1 cellular context compared by ENCODE assay signal in genomic region chr3:65953881-65954733, GRCh38.
TF ChIP-seq lines count a peak whose summit lies in the region.

No MANE protein-coding gene starts in this region.

TF ChIP-seq in HepG2, 621 proteins besides CTCF, POLR2A, EP300 and RAD21 (continued from another document and continues in another):
- TF ChIP-seq HMGXB3 (CRISPR knock-in tag; IDR thresholded peaks at IDR 0.05; ENCODE audit: borderline replicate concordance) = no peak
- no peak for TF ChIP-seq ZNF850 (CRISPR knock-in tag; conservative IDR thresholded peaks at IDR 0.05)
- TF ChIP-seq, protein P1, sequence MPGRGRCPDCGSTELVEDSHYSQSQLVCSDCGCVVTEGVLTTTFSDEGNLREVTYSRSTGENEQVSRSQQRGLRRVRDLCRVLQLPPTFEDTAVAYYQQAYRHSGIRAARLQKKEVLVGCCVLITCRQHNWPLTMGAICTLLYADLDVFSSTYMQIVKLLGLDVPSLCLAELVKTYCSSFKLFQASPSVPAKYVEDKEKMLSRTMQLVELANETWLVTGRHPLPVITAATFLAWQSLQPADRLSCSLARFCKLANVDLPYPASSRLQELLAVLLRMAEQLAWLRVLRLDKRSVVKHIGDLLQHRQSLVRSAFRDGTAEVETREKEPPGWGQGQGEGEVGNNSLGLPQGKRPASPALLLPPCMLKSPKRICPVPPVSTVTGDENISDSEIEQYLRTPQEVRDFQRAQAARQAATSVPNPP (CRISPR knock-in tag; IDR thresholded peaks at IDR 0.05) = no peak
- TF ChIP-seq TBX2 (CRISPR knock-in tag; IDR thresholded peaks at IDR 0.05; ENCODE audit: borderline replicate concordance) = peak; percentile 75
- no peak for TF ChIP-seq SMC3 (IDR thresholded peaks at IDR 0.05; ENCODE audit: low read length)
- no peak for TF ChIP-seq SATB2 (CRISPR knock-in tag; IDR thresholded peaks at IDR 0.05)
- no peak for TF ChIP-seq ZIK1 (CRISPR knock-in tag; IDR thresholded peaks at IDR 0.05; ENCODE audit: borderline replicate concordance, low read depth)
- no peak for TF ChIP-seq ATRX (CRISPR knock-in tag; IDR thresholded peaks at IDR 0.05; ENCODE audit: borderline replicate concordance)
- no peak for TF ChIP-seq DR1 (CRISPR knock-in tag; IDR thresholded peaks at IDR 0.05)
- TF ChIP-seq KDM4B (CRISPR knock-in tag; IDR thresholded peaks at IDR 0.05) = no peak
- no peak for TF ChIP-seq ZNF720 (CRISPR knock-in tag; IDR thresholded peaks at IDR 0.05)
- peak; percentile 56; the same call in 1 of the 2 replicates for TF ChIP-seq FOXA3 (CRISPR knock-in tag; IDR thresholded peaks at IDR 0.05)
- TF ChIP-seq, protein P2, sequence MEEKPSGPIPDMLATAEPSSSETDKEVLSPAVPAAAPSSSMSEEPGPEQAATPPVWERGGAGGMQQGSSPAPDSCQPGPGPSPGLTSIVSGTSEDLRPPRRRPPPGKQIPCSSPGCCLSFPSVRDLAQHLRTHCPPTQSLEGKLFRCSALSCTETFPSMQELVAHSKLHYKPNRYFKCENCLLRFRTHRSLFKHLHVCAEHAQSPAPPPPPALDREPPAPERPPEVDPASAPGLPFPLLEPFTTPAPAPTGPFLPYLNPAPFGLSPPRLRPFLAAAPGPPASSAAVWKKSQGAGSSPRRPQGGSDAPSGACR (CRISPR knock-in tag; IDR thresholded peaks at IDR 0.05) = 0 out of 2 replicates have a peak, but pooled peaks have one; percentile 60
- no peak for TF ChIP-seq NCOR1 (IDR thresholded peaks at IDR 0.05; ENCODE audit: borderline replicate concordance, low read length)
- no peak for TF ChIP-seq ZFP36L2 (CRISPR knock-in tag; IDR thresholded peaks at IDR 0.05)
- no peak for TF ChIP-seq SSRP1 (CRISPR knock-in tag; IDR thresholded peaks at IDR 0.05)
- TF ChIP-seq PHF21A (CRISPR knock-in tag; IDR thresholded peaks at IDR 0.05) = peak; percentile 57; the same call in 1 of the 2 replicates
- TF ChIP-seq KDM1A (CRISPR knock-in tag; IDR thresholded peaks at IDR 0.05) = no peak
- TF ChIP-seq PAF1 (CRISPR knock-in tag; IDR thresholded peaks at IDR 0.05) = no peak
- TF ChIP-seq ZNF367 (CRISPR knock-in tag; IDR thresholded peaks at IDR 0.05; ENCODE audit: borderline replicate concordance) = no peak
- no peak for TF ChIP-seq ZBTB25 (CRISPR knock-in tag; IDR thresholded peaks at IDR 0.05)
- no peak for TF ChIP-seq YEATS2 (CRISPR knock-in tag; IDR thresholded peaks at IDR 0.05; ENCODE audit: borderline replicate concordance)
- TF ChIP-seq, protein P3, sequence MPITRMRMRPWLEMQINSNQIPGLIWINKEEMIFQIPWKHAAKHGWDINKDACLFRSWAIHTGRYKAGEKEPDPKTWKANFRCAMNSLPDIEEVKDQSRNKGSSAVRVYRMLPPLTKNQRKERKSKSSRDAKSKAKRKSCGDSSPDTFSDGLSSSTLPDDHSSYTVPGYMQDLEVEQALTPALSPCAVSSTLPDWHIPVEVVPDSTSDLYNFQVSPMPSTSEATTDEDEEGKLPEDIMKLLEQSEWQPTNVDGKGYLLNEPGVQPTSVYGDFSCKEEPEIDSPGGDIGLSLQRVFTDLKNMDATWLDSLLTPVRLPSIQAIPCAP (CRISPR knock-in tag; IDR thresholded peaks at IDR 0.05; ENCODE audit: low read depth) = no peak
- TF ChIP-seq, protein P4, sequence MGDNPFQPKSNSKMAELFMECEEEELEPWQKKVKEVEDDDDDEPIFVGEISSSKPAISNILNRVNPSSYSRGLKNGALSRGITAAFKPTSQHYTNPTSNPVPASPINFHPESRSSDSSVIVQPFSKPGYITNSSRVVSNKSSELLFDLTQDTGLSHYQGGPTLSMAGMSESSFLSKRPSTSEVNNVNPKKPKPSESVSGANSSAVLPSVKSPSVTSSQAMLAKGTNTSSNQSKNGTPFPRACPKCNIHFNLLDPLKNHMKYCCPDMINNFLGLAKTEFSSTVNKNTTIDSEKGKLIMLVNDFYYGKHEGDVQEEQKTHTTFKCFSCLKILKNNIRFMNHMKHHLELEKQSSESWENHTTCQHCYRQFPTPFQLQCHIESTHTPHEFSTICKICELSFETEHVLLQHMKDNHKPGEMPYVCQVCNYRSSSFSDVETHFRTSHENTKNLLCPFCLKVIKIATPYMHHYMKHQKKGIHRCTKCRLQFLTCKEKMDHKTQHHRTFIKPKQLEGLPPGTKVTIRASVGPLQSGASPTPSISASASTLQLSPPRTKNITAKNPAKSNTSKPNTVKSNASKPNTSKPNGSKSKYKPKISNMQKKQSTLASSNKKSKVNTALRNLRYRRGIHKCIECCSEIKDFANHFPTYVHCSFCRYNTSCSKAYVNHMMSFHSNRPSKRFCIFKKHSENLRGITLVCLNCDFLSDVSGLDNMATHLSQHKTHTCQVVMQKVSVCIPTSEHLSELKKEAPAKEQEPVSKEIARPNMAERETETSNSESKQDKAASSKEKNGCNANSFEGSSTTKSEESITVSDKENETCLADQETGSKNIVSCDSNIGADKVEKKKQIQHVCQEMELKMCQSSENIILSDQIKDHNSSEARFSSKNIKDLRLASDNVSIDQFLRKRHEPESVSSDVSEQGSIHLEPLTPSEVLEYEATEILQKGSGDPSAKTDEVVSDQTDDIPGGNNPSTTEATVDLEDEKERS (CRISPR knock-in tag; IDR thresholded peaks at IDR 0.05) = no peak
- TF ChIP-seq ZSCAN22 (CRISPR knock-in tag; IDR thresholded peaks at IDR 0.05) = no peak
- peak; percentile 29; the same call in 1 of the 2 replicates for TF ChIP-seq RXRB (CRISPR knock-in tag; IDR thresholded peaks at IDR 0.05; ENCODE audit: borderline replicate concordance)
- peak; percentile 11; the same call in 1 of the 2 replicates for TF ChIP-seq TCF7 (IDR thresholded peaks at IDR 0.05; ENCODE audit: low read depth)
- TF ChIP-seq NR2C2 (CRISPR knock-in tag; IDR thresholded peaks at IDR 0.05; ENCODE audit: borderline replicate concordance) = peak; percentile 73; the same call in 1 of the 2 replicates
- TF ChIP-seq FOXA1 (IDR thresholded peaks at IDR 0.05) = no peak
- TF ChIP-seq FOXA1 (CRISPR knock-in tag; IDR thresholded peaks at IDR 0.05) = no peak
- no peak for TF ChIP-seq IRX3 (CRISPR knock-in tag; IDR thresholded peaks at IDR 0.05; ENCODE audit: borderline replicate concordance, low read depth)
- no peak for TF ChIP-seq NAIF1 (CRISPR knock-in tag; IDR thresholded peaks at IDR 0.05; ENCODE audit: borderline replicate concordance)
- TF ChIP-seq HCFC1 (IDR thresholded peaks at IDR 0.05; ENCODE audit: low read depth, low read length) = no peak
- peak; percentile 53; the same call in 1 of the 2 replicates for TF ChIP-seq HDAC2 (CRISPR knock-in tag; IDR thresholded peaks at IDR 0.05)
- TF ChIP-seq IRF9 (CRISPR knock-in tag; IDR thresholded peaks at IDR 0.05; ENCODE audit: borderline replicate concordance) = no peak
- no peak for TF ChIP-seq SIX4 (CRISPR knock-in tag; IDR thresholded peaks at IDR 0.05)
- TF ChIP-seq, protein P5, sequence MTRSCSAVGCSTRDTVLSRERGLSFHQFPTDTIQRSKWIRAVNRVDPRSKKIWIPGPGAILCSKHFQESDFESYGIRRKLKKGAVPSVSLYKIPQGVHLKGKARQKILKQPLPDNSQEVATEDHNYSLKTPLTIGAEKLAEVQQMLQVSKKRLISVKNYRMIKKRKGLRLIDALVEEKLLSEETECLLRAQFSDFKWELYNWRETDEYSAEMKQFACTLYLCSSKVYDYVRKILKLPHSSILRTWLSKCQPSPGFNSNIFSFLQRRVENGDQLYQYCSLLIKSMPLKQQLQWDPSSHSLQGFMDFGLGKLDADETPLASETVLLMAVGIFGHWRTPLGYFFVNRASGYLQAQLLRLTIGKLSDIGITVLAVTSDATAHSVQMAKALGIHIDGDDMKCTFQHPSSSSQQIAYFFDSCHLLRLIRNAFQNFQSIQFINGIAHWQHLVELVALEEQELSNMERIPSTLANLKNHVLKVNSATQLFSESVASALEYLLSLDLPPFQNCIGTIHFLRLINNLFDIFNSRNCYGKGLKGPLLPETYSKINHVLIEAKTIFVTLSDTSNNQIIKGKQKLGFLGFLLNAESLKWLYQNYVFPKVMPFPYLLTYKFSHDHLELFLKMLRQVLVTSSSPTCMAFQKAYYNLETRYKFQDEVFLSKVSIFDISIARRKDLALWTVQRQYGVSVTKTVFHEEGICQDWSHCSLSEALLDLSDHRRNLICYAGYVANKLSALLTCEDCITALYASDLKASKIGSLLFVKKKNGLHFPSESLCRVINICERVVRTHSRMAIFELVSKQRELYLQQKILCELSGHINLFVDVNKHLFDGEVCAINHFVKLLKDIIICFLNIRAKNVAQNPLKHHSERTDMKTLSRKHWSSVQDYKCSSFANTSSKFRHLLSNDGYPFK (CRISPR knock-in tag; IDR thresholded peaks at IDR 0.05; ENCODE audit: borderline replicate concordance) = no peak
- no peak for TF ChIP-seq TBL1XR1 (IDR thresholded peaks at IDR 0.05; ENCODE audit: borderline replicate concordance, low read length, partially characterized antibody)
- TF ChIP-seq LCORL (IDR thresholded peaks at IDR 0.05) = no peak
- no peak for TF ChIP-seq LCORL (CRISPR knock-in tag; IDR thresholded peaks at IDR 0.05)
- no peak for TF ChIP-seq ZBTB4 (CRISPR knock-in tag; IDR thresholded peaks at IDR 0.05; ENCODE audit: borderline replicate concordance)
- TF ChIP-seq KLF15 (CRISPR knock-in tag; IDR thresholded peaks at IDR 0.05; ENCODE audit: borderline replicate concordance) = no peak
- no peak for TF ChIP-seq ZNF776 (CRISPR knock-in tag; IDR thresholded peaks at IDR 0.05)
